9 cellular contexts compared by ENCODE assay signal in the genomic region with DNA sequence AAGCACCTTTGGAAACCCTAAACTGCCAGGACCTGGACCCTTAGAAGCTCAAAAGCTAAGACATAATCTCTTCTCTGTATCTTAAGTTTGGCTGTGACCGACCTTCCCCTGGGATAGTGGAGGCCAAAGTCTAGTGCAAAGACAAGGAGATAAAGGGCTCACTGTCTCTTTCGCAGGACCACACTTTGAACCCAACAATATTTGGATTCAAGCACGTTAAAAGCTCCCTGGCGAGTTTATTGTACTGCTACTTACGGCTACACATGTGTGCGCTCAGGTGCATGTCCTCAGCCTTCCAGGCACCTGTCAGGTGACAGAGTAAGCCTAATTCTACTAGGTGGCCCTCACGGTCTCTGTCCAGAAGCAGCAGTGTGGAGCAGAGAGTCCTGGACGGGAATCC. TPM values are rescaled to one million over a fixed set of nuclear protein-coding genes. Genes with fewer than 3 reads are reported as not detected.
"Had no signal": no experiment of that assay in that cellular context is flagged by ENCODE, and none has a peak within 500 bp of the region (broad histone marks: within the 10 kb centered on the region; RNA-seq: fewer than 3 reads in every experiment).

No MANE protein-coding gene starts in this region.

- FAIRE-seq: G401.6, GM12878, GM12891, GM12892, GM18507, GM19239 had no signal

- DNase-seq: GDM1, GF-D8 had no signal

- ATAC-seq: GM12878 had no signal

- H3K4me3 ChIP-seq: GM12878 had no signal

RNA-seq across cellular contexts. Expression of a gene that starts 55.9 kb away (rescaled TPM):
- total RNA-seq: G401 had no signal
- polyA plus RNA-seq: GM12878 had no signal
